ENCODE assay signal across 8 cellular contexts in the genomic region with DNA sequence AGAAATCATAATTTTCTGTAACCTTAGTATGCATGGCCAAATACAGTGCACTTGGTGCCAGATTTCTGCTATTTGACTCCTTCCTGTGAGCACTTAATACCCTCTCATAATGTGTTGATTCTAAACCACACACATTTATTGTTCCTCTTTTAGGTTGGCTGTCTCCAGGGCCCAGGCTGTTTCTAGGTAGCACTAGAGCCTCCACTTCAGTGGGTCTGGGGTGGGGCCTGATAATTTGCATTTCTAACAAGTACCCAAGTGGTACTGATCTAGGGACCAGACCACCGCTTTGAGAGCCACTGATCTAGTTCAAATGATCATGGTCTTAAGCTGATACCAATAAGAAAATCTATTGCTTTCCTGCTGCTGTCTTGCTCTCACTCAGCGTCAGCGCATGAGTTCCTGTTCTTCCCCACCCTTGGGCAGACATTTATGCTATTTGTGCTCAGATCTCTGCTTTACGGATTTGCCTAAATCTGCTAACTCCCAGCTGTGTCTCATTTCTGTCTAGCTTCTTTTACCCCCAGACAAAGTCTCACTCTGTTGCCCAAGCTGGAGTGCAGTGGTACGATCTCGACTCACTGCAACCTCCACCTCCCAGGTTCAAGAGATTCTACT. TPM values are rescaled to one million over a fixed set of nuclear protein-coding genes. Genes with fewer than 3 reads are reported as not detected.
DNase-seq lines count a peak whose midpoint lies in the region; ATAC-seq lines count a peak whose summit lies in the region.
"Had no signal": no experiment of that assay in that cellular context is flagged by ENCODE, and none has a peak within 500 bp of the region (broad histone marks: within the 10 kb centered on the region; RNA-seq: fewer than 3 reads in every experiment).

No MANE protein-coding gene starts in this region.

- peak; percentile 65 for DNase-seq in NCI-H2029 treated with DMSO at 0.1 percent for 48 hours (lab: John Stamatoyannopoulos, UW)
- DNase-seq in memory B cell (ENCODE audit: low spot score in 2 of 2) = peak; percentile 47 to 66
- DNase-seq in mesenchymal stem cell = no peak
- no peak for DNase-seq in kidney glomerular epithelial cell (lab: John Stamatoyannopoulos, UW)
- no peak for DNase-seq in GM19240 (ENCODE audit: insufficient read length, low spot score)
- DNase-seq: dorsolateral prefrontal cortex had no signal

- no peak overlapping the region for H3K23ac ChIP-seq in mesenchymal stem cell (ENCODE audit: low read length in 2 of 2)

- H3K9me3 ChIP-seq in mesenchymal stem cell (ENCODE audit: control insufficient read depth, low read length) = peaks cover 4% of the 10 kb centered on the region

- WGBS in mesenchymal stem cell = 92% methylated on average over 6 of the region's 6 CpGs

- peak overlapping the region; percentile 88 for H3K27ac Mint-ChIP-seq in memory B cell

- H3K9me3 Mint-ChIP-seq in memory B cell = no peaks in the 10 kb centered on the region

- peak overlapping the region; percentile 64 for H3K4me3 Mint-ChIP-seq in memory B cell

- no peak overlapping the region for H4K91ac ChIP-seq in mesenchymal stem cell (ENCODE audit: low read length)

- no peaks in the 10 kb centered on the region for H3K4me1 ChIP-seq in mesenchymal stem cell (ENCODE audit: control insufficient read depth, insufficient read depth, low read depth, low read length)

- H3K4me3 ChIP-seq in mesenchymal stem cell (ENCODE audit: insufficient read depth in 1 of 2, low read depth in 1 of 2, low read length in 2 of 2) = no peak overlapping the region
- H3K4me3 ChIP-seq: dorsolateral prefrontal cortex had no signal

- no peaks in the 10 kb centered on the region for H3K79me1 ChIP-seq in mesenchymal stem cell (replicated peaks; ENCODE audit: low read length, poor library complexity, severe bottlenecking)

- H2AFZ ChIP-seq in mesenchymal stem cell (ENCODE audit: low read depth, low read length) = no peak overlapping the region

- H3K27me3 Mint-ChIP-seq in memory B cell = no peaks in the 10 kb centered on the region

- peaks cover 15% of the 10 kb centered on the region for H3K4me1 Mint-ChIP-seq in memory B cell

- H2BK12ac ChIP-seq in mesenchymal stem cell (ENCODE audit: low read length in 2 of 2) = no peak overlapping the region

- H2BK5ac ChIP-seq in mesenchymal stem cell (ENCODE audit: low read depth, low read length, poor library complexity, severe bottlenecking) = no peak overlapping the region

- H2BK15ac ChIP-seq in mesenchymal stem cell (ENCODE audit: low read depth, poor library complexity, severe bottlenecking) = no peak overlapping the region

- H3K36me3 Mint-ChIP-seq in memory B cell = peaks cover 9% of the 10 kb centered on the region

- peaks cover 11 to 18% of the 10 kb centered on the region in 2 experiments for H3K36me3 ChIP-seq in mesenchymal stem cell (ENCODE audit: control insufficient read depth in 1 of 2, insufficient read depth in 2 of 2, low read depth in 1 of 2, low read length in 2 of 2)

- H2BK120ac ChIP-seq in mesenchymal stem cell (ENCODE audit: low read depth, low read length) = no peak overlapping the region

- H2AK5ac ChIP-seq in mesenchymal stem cell (ENCODE audit: low read length, severe bottlenecking) = no peak overlapping the region

- no peak overlapping the region for H3K14ac ChIP-seq in mesenchymal stem cell (ENCODE audit: low read length in 2 of 2)

- no peak overlapping the region for H3K4me2 ChIP-seq in mesenchymal stem cell (ENCODE audit: low read length, poor library complexity, severe bottlenecking)

- H3K27ac ChIP-seq in mesenchymal stem cell (ENCODE audit: low read length, poor library complexity, severe bottlenecking) = no peak overlapping the region
- H3K27ac ChIP-seq: dorsolateral prefrontal cortex had no signal

- H3K9ac ChIP-seq in mesenchymal stem cell (ENCODE audit: low read length) = no peak overlapping the region

- H3K18ac ChIP-seq in mesenchymal stem cell (ENCODE audit: low read depth in 1 of 2, low read length in 2 of 2) = no peak overlapping the region

- no peak overlapping the region for H3K4ac ChIP-seq in mesenchymal stem cell (ENCODE audit: low read depth in 1 of 2, low read length in 2 of 2)

- no peak overlapping the region for H4K8ac ChIP-seq in mesenchymal stem cell (ENCODE audit: low read length)

- H3K27me3 ChIP-seq in mesenchymal stem cell (ENCODE audit: control insufficient read depth in 1 of 2, insufficient read depth in 1 of 2, low read length in 2 of 2) = no peaks in the 10 kb centered on the region
- H3K27me3 ChIP-seq: dorsolateral prefrontal cortex had no signal

- ATAC-seq in GM19023 (IDR thresholded peaks at IDR 0.05; ENCODE audit: unreplicated experiment) (peak; percentile 78), HG02852 (IDR thresholded peaks at IDR 0.05; ENCODE audit: unreplicated experiment) (peak; percentile 85), memory B cell (ENCODE audit: low read depth) (peak; percentile 96)

RNA-seq across cellular contexts. Expression of gene PTRHD1, which starts 7.4 kb away (rescaled TPM):
- 66.3 TPM for polyA plus RNA-seq in mesenchymal stem cell (2013, experiment 1 of 2)
- polyA plus RNA-seq in mesenchymal stem cell (2013, experiment 2 of 2) = 75.4 TPM

RNA-seq across cellular contexts. Expression of gene CENPO, which starts 7.4 kb away (rescaled TPM):
- 9.8 TPM for polyA plus RNA-seq in mesenchymal stem cell (2013, experiment 1 of 2)
- 10.4 TPM for polyA plus RNA-seq in mesenchymal stem cell (2013, experiment 2 of 2)

Comparison
In these comparisons a context has a peak if more than half of its experiments do, and no peak if none do; other contexts are left out.
1. DNase-seq: peak in NCI-H2029 treated with DMSO at 0.1 percent for 48 hours (single experiment) and memory B cell (2 of 2); none in mesenchymal stem cell (single experiment), kidney glomerular epithelial cell (single experiment) and GM19240 (single experiment).
2. Peak in every context shown above with its lines, with median percentiles within 50 percentile points of each other: ATAC-seq.